23 cellular contexts compared by ENCODE assay signal in genomic region chr2:12498286-12498685, GRCh38.
A peak's percentile ranks its signal among the peaks of the same experiment; 100 is the strongest.
DNase-seq lines count a peak whose midpoint lies in the region; ATAC-seq and TF ChIP-seq lines count a peak whose summit lies in the region.
"Had no signal": no experiment of that assay in that cellular context is flagged by ENCODE, and none has a peak within 500 bp of the region (broad histone marks: within the 10 kb centered on the region; RNA-seq: fewer than 3 reads in every experiment).

No MANE protein-coding gene starts in this region.

- no peak overlapping the region for H3K4me3 ChIP-seq in HCT116 (replicated peaks in 1 of 2; ENCODE audit: low read depth in 1 of 2, low read length in 2 of 2)
- H3K4me3 ChIP-seq: BLaER1 treated with 17β-estradiol and CSF1 and Interleukin-3, amounts not matched to agents 10 nM and 100 nM; GM23338; K562; left ventricle myocardium inferior; PC-9; SK-N-MC had no signal

- H3K9ac ChIP-seq in HCT116 (ENCODE audit: low read length), result no peak overlapping the region
- H3K9ac ChIP-seq: BLaER1 treated with 17β-estradiol and CSF1 and Interleukin-3, amounts not matched to agents 10 nM and 100 nM had no signal

- BruUV-seq in HCT116 (replicated peaks; lab: Mats Ljungman, UMichigan), result no TSS peak

- CTCF ChIA-PET in HCT116 (lab: Charles Lee), result interaction anchor here (1.4 kb wide), 1 partner anchor 508 kb away, joined by 3 read pairs; no protein-coding TSS in a partner anchor

- H3K27me3 Mint-ChIP-seq in T-helper 1 cell treated with Interleukin-12 subunit alpha and Interleukin-12 subunit beta and Interleukin-4 antibody, amounts not matched to agents 30 μg/mL and 1 μg/mL, for 36 hours (ENCODE audit: low read depth), result no peaks in the 10 kb centered on the region
- H3K27me3 Mint-ChIP-seq in activated naive CD8-positive, alpha-beta T cell treated with anti-CD3 and anti-CD28 coated beads for 36 hours, result no peaks in the 10 kb centered on the region
- no peaks in the 10 kb centered on the region for H3K27me3 Mint-ChIP-seq in natural killer cell treated with Interleukin-12 subunit alpha and Interleukin-12 subunit beta and Interleukin-15 and Interleukin-18, amount 100 ng/mL, for 72 hours

- DNase-seq in T-helper 1 cell (no peak), HCT116 (ENCODE audit: low read depth, low spot score) (no peak), left cardiac atrium (no peak), COLO668 (lab: John Stamatoyannopoulos, UW; ENCODE audit: unreplicated experiment) (no peak), NCI-H345 treated with DMSO at 0.1 percent for 48 hours (lab: John Stamatoyannopoulos, UW; ENCODE audit: unreplicated experiment) (no peak)
- DNase-seq in activated naive CD8-positive, alpha-beta T cell treated with anti-CD3 and anti-CD28 coated beads for 36 hours, result no peak
- DNase-seq in natural killer cell treated with Interleukin-12 subunit alpha and Interleukin-12 subunit beta and Interleukin-15 and Interleukin-18, amount 100 ng/mL, for 72 hours (ENCODE audit: low spot score), result no peak
- DNase-seq: 8988T; activated effector memory CD4-positive, alpha-beta T cell treated with Interleukin-2 at 50 U/mL for 16 hours; DMS79 treated with DMSO at 0.1 percent for 48 hours; left ventricle myocardium inferior; NCI-H1092; NCI-H774; PC-9; posterior cingulate gyrus; small intestine had no signal

- H4K20me1 ChIP-seq in HCT116 (ENCODE audit: insufficient read depth), result no peaks in the 10 kb centered on the region
- H4K20me1 ChIP-seq: BLaER1 treated with 17β-estradiol and CSF1 and Interleukin-3, amounts not matched to agents 10 nM and 100 nM had no signal

- H3K9me3 ChIP-seq in HCT116 (ENCODE audit: control insufficient read depth in 1 of 2, insufficient read depth in 1 of 2, low read depth in 1 of 2, low read length in 2 of 2), result no peaks in the 10 kb centered on the region
- H3K9me3 ChIP-seq: left ventricle myocardium inferior had no signal

- no peaks in the 10 kb centered on the region for H3K79me2 ChIP-seq in HCT116 (ENCODE audit: insufficient read depth, low read length)

- H3K27ac ChIP-seq in HCT116 (ENCODE audit: low read depth, low read length), result no peak overlapping the region
- H3K27ac ChIP-seq: BLaER1 treated with 17β-estradiol and CSF1 and Interleukin-3, amounts not matched to agents 10 nM and 100 nM; epithelial cell of prostate; HL-60; left ventricle myocardium inferior; PC-9; SK-N-MC had no signal

- H3K36me3 ChIP-seq in HCT116 (ENCODE audit: control insufficient read depth in 1 of 2, insufficient read depth in 2 of 2, low read length in 2 of 2), result no peaks in the 10 kb centered on the region
- H3K36me3 ChIP-seq: BLaER1 treated with 17β-estradiol and CSF1 and Interleukin-3, amounts not matched to agents 10 nM and 100 nM; left ventricle myocardium inferior had no signal

- TF ChIP-seq RAD21 in HCT116 (IDR thresholded peaks at IDR 0.05; ENCODE audit: low read depth), result no peak

- peaks cover 0 to 6% of the 10 kb centered on the region in 2 experiments; a peak in 1 of 4 replicates for H3K4me1 ChIP-seq in HCT116 (ENCODE audit: control insufficient read depth in 1 of 2, insufficient read depth in 2 of 2, low read length in 2 of 2)

- H3K36me3 Mint-ChIP-seq in T-helper 1 cell treated with Interleukin-12 subunit alpha and Interleukin-12 subunit beta and Interleukin-4 antibody, amounts not matched to agents 30 μg/mL and 1 μg/mL, for 36 hours (ENCODE audit: low read depth), result peaks cover 11% of the 10 kb centered on the region
- peaks cover 8% of the 10 kb centered on the region for H3K36me3 Mint-ChIP-seq in activated naive CD8-positive, alpha-beta T cell treated with anti-CD3 and anti-CD28 coated beads for 36 hours
- H3K36me3 Mint-ChIP-seq in natural killer cell treated with Interleukin-12 subunit alpha and Interleukin-12 subunit beta and Interleukin-15 and Interleukin-18, amount 100 ng/mL, for 72 hours, result no peaks in the 10 kb centered on the region

- ATAC-seq in HCT116, result peak; percentile 50; the same call in 1 of the 2 replicates
- no peak for ATAC-seq in natural killer cell treated with Interleukin-12 subunit alpha and Interleukin-12 subunit beta and Interleukin-15 and Interleukin-18, amount 100 ng/mL, for 72 hours
- no peak for ATAC-seq in left cardiac atrium
- ATAC-seq: GM23338 had no signal

- peaks cover 11% of the 10 kb centered on the region for H3K9me3 Mint-ChIP-seq in T-helper 1 cell treated with Interleukin-12 subunit alpha and Interleukin-12 subunit beta and Interleukin-4 antibody, amounts not matched to agents 30 μg/mL and 1 μg/mL, for 36 hours
- H3K9me3 Mint-ChIP-seq in activated naive CD8-positive, alpha-beta T cell treated with anti-CD3 and anti-CD28 coated beads for 36 hours, result peaks cover 14% of the 10 kb centered on the region
- no peaks in the 10 kb centered on the region for H3K9me3 Mint-ChIP-seq in natural killer cell treated with Interleukin-12 subunit alpha and Interleukin-12 subunit beta and Interleukin-15 and Interleukin-18, amount 100 ng/mL, for 72 hours
- H3K9me3 Mint-ChIP-seq: GM23338 had no signal

- no peak; a peak in 1 of 6 replicates for TF ChIP-seq CTCF in HCT116 (IDR thresholded peaks at IDR 0.05 in 2 of 3, conservative IDR thresholded peaks at IDR 0.05 in 1 of 3; ENCODE audit: borderline replicate concordance in 1 of 3, insufficient read depth in 1 of 3, low read depth in 2 of 3, low read length in 2 of 3)

- no peak overlapping the region for H2AFZ ChIP-seq in HCT116 (ENCODE audit: low read depth, low read length, poor library complexity, severe bottlenecking)
- H2AFZ ChIP-seq: GM23338, PC-9 had no signal

- TF ChIP-seq POLR2A in HCT116 (IDR thresholded peaks at IDR 0.05; ENCODE audit: borderline replicate concordance, extremely low read depth, insufficient read depth, insufficient read length), result no peak

- no peak overlapping the region for H3K4me2 ChIP-seq in HCT116 (ENCODE audit: low read length)
- H3K4me2 ChIP-seq: BLaER1 treated with 17β-estradiol and CSF1 and Interleukin-3, amounts not matched to agents 10 nM and 100 nM; GM23338; PC-9 had no signal

- H3K9me2 ChIP-seq in HCT116 (ENCODE audit: insufficient read depth), result no peaks in the 10 kb centered on the region

- H3K4me1 Mint-ChIP-seq in T-helper 1 cell treated with Interleukin-12 subunit alpha and Interleukin-12 subunit beta and Interleukin-4 antibody, amounts not matched to agents 30 μg/mL and 1 μg/mL, for 36 hours (ENCODE audit: low read depth), result peaks cover 78% of the 10 kb centered on the region
- peaks cover 78% of the 10 kb centered on the region for H3K4me1 Mint-ChIP-seq in activated naive CD8-positive, alpha-beta T cell treated with anti-CD3 and anti-CD28 coated beads for 36 hours
- H3K4me1 Mint-ChIP-seq in natural killer cell treated with Interleukin-12 subunit alpha and Interleukin-12 subunit beta and Interleukin-15 and Interleukin-18, amount 100 ng/mL, for 72 hours (ENCODE audit: low read depth in 2 of 2), result peaks cover 56 to 74% of the 10 kb centered on the region in 2 donors
- H3K4me1 Mint-ChIP-seq: GM23338 had no signal

- peak overlapping the region; percentile 75 for H3K27ac Mint-ChIP-seq in T-helper 1 cell treated with Interleukin-12 subunit alpha and Interleukin-12 subunit beta and Interleukin-4 antibody, amounts not matched to agents 30 μg/mL and 1 μg/mL, for 36 hours
- H3K27ac Mint-ChIP-seq in activated naive CD8-positive, alpha-beta T cell treated with anti-CD3 and anti-CD28 coated beads for 36 hours, result peak overlapping the region; percentile 72
- peak overlapping the region; percentile 40 to 47 for H3K27ac Mint-ChIP-seq in natural killer cell treated with Interleukin-12 subunit alpha and Interleukin-12 subunit beta and Interleukin-15 and Interleukin-18, amount 100 ng/mL, for 72 hours
- H3K27ac Mint-ChIP-seq: GM23338 had no signal

- intact Hi-C loops in HCT116 (cut with micrococcal nuclease), result no loop called here
- intact Hi-C loops in left cardiac atrium (cut with DNase I), result no loop called here

- POLR2A ChIA-PET in HCT116 (lab: Charles Lee), result no interaction called here

- RAD21 ChIA-PET in HCT116 (lab: Charles Lee; ENCODE audit: low non-redundant PET in 1 of 2, low total read pairs in 2 of 2, uncharacterized antibody in 2 of 2, unreplicated experiment in 2 of 2), result interaction anchor here in 1 of 2 experiments (0.9 kb wide), 1 partner anchor 11 kb away, joined by 3 read pairs; no protein-coding TSS in a partner anchor

- no peaks in the 10 kb centered on the region for H3K27me3 ChIP-seq in HCT116 (ENCODE audit: insufficient read depth, low read length)
- H3K27me3 ChIP-seq: BLaER1 treated with 17β-estradiol and CSF1 and Interleukin-3, amounts not matched to agents 10 nM and 100 nM had no signal

- H3K4me3 Mint-ChIP-seq in T-helper 1 cell treated with Interleukin-12 subunit alpha and Interleukin-12 subunit beta and Interleukin-4 antibody, amounts not matched to agents 30 μg/mL and 1 μg/mL, for 36 hours, result no peak overlapping the region
- H3K4me3 Mint-ChIP-seq in activated naive CD8-positive, alpha-beta T cell treated with anti-CD3 and anti-CD28 coated beads for 36 hours, result no peak overlapping the region
- no peak overlapping the region for H3K4me3 Mint-ChIP-seq in natural killer cell treated with Interleukin-12 subunit alpha and Interleukin-12 subunit beta and Interleukin-15 and Interleukin-18, amount 100 ng/mL, for 72 hours
- H3K4me3 Mint-ChIP-seq: GM23338 had no signal

TF ChIP-seq in HCT116, 20 proteins besides CTCF, POLR2A, EP300 and RAD21 (continues in another document):
- TF ChIP-seq ELF1 (IDR thresholded peaks at IDR 0.05; ENCODE audit: borderline replicate concordance, low read depth), result no peak
- TF ChIP-seq CEBPB (IDR thresholded peaks at IDR 0.05; ENCODE audit: low read depth), result no peak
- no peak for TF ChIP-seq FOSL1 (IDR thresholded peaks at IDR 0.05; ENCODE audit: low read depth)
- no peak for TF ChIP-seq POLR2AphosphoS5 (IDR thresholded peaks at IDR 0.05; ENCODE audit: low read depth, low read length)
- TF ChIP-seq EZH2phosphoT487 (IDR thresholded peaks at IDR 0.05; ENCODE audit: borderline replicate concordance), result no peak
- no peak for TF ChIP-seq EGR1 (IDR thresholded peaks at IDR 0.05; ENCODE audit: low read depth)
- no peak for TF ChIP-seq ZBTB33 (IDR thresholded peaks at IDR 0.05; ENCODE audit: extremely low read depth, insufficient replicate concordance, low read length)
